1 cellular context compared by ENCODE assay signal in the genomic region with DNA sequence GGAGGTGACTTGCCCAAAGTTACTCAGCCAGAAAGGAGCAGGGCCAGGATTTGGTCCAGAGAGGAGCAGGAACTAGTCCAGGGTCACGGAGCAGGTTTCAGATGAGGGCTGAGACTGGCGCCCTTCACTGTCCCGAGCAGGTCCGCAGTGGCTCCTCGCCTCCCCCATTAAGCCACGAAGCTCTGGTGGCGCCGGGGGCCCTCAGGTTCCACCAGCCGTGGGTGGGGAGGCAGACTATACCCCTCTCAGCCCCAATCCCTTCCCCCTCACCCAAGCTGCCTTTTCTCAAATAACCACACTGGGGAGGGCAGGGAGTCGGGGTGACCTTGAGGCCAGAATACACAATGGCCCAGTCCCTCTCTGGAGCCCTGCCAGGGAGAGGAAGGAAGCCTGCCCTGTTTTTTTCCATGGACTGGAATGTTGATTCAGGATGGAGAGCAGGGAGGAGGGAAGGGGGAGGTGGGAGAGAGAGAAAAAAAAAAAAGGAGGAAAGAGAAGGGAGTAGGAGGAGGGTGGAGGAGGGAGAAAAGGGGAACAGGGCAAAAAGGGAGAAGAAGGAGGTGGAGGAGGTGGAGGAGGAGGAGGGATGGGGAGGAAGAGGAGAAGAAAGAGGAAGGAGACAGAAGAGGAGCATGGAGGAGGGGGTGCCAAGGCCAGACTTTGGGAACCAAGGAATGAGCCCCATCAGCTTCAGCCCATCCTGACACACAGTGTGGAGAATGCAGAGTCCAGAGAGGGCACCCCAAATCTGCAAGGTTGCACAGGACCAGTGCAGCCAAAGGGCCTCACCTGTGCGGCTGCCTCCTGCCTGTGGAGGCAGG.
TF ChIP-seq lines count a peak whose summit lies in the region.

No MANE protein-coding gene starts in this region.

TF ChIP-seq in HEK293, 187 proteins besides CTCF, POLR2A, EP300 and RAD21 (continued from another document):
- TF ChIP-seq WT1 (tag by site-specific recombination; IDR thresholded peaks at IDR 0.05) (peak; percentile 79), ZNF768 (tag by site-specific recombination; IDR thresholded peaks at IDR 0.05) (0 out of 2 replicates have a peak, but pooled peaks have one; percentile 26), ZFHX2 (tag by site-specific recombination; conservative IDR thresholded peaks at IDR 0.05) (peak; percentile 97), GFI1B (tag by site-specific recombination; IDR thresholded peaks at IDR 0.05) (no peak), ZNF433 (tag by site-specific recombination; IDR thresholded peaks at IDR 0.05; ENCODE audit: low read depth) (no peak), KLF7 (tag by site-specific recombination; IDR thresholded peaks at IDR 0.05; ENCODE audit: borderline replicate concordance) (no peak)
- TF ChIP-seq, protein P1, sequence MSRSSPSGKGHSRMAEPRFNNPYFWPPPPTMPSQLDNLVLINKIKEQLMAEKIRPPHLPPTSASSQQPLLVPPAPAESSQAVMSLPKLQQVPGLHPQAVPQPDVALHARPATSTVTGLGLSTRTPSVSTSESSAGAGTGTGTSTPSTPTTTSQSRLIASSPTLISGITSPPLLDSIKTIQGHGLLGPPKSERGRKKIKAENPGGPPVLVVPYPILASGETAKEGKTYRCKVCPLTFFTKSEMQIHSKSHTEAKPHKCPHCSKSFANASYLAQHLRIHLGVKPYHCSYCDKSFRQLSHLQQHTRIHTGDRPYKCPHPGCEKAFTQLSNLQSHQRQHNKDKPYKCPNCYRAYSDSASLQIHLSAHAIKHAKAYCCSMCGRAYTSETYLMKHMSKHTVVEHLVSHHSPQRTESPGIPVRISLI (tag by site-specific recombination; IDR thresholded peaks at IDR 0.05) = peak; percentile 14; the same call in 1 of the 2 replicates
- TF ChIP-seq, protein P2, sequence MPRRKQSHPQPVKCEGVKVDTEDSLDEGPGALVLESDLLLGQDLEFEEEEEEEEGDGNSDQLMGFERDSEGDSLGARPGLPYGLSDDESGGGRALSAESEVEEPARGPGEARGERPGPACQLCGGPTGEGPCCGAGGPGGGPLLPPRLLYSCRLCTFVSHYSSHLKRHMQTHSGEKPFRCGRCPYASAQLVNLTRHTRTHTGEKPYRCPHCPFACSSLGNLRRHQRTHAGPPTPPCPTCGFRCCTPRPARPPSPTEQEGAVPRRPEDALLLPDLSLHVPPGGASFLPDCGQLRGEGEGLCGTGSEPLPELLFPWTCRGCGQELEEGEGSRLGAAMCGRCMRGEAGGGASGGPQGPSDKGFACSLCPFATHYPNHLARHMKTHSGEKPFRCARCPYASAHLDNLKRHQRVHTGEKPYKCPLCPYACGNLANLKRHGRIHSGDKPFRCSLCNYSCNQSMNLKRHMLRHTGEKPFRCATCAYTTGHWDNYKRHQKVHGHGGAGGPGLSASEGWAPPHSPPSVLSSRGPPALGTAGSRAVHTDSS (tag by site-specific recombination; IDR thresholded peaks at IDR 0.05) = peak; percentile 57; the same call in 1 of the 2 replicates
